18 cellular contexts compared by ENCODE assay signal in the genomic region with DNA sequence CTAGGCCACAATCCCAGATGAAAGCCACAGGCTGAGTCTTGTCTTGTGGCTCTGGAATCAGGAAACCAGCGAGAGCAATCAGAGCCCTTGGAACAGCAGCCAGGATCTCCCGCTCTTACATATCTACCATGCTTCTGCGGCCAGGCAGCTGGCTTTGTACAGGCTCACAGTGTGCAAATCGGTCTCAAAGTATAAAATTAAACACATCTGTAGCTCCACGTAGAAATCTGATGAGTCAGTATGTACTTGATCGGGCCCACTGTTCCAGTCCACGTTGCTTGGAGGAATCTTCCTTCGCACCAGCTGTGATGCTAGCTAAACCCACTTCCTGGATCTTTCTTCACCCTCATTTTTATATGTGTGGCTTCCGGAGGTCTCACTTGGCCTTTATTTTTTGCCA.
DNase-seq lines count a peak whose midpoint lies in the region; ATAC-seq and TF ChIP-seq lines count a peak whose summit lies in the region.
"Had no signal": no experiment of that assay in that cellular context is flagged by ENCODE, and none has a peak within 500 bp of the region (broad histone marks: within the 10 kb centered on the region; RNA-seq: fewer than 3 reads in every experiment).

No MANE protein-coding gene starts in this region.

- H3K4me1 Mint-ChIP-seq in stimulated activated naive CD8-positive, alpha-beta T cell treated with anti-CD3 and anti-CD28 coated beads, Interleukin-15, amount 100 ng/mL, for 72 hours, result peaks cover 16% of the 10 kb centered on the region
- H3K4me1 Mint-ChIP-seq in CD8-positive, alpha-beta memory T cell, result peaks cover 10 to 25% (median 21%) of the 10 kb centered on the region in 3 donors

- 2 to 5% methylated on average over 9 of the region's 9 CpGs for WGBS in GM23248 (ENCODE audit: low coverage in 1 of 2, low lambda C conversion rate in 2 of 2, missing lambda C conversion rate in 2 of 2), 2 experiments
- 7% methylated on average over 9 of the region's 9 CpGs for WGBS in mammary epithelial cell (ENCODE audit: low coverage, missing lambda C conversion rate)

- H3K79me2 ChIP-seq in GM23248 (ENCODE audit: insufficient read depth) (no peaks in the 10 kb centered on the region), mammary epithelial cell (ENCODE audit: insufficient read depth, low read length) (no peaks in the 10 kb centered on the region)

- H3K27me3 ChIP-seq in GM23248 (replicated peaks; ENCODE audit: insufficient read depth), result no peaks in the 10 kb centered on the region
- H3K27me3 ChIP-seq in mammary epithelial cell (ENCODE audit: insufficient read depth, low read length), result no peaks in the 10 kb centered on the region
- no peaks in the 10 kb centered on the region for H3K27me3 ChIP-seq in left lung
- no peaks in the 10 kb centered on the region for H3K27me3 ChIP-seq in CD8-positive, alpha-beta memory T cell (ENCODE audit: insufficient read depth, low read length, poor library complexity, severe bottlenecking)
- H3K27me3 ChIP-seq: stomach had no signal

- H3K27ac ChIP-seq in GM23248, result peak overlapping the region; percentile 52
- no peak overlapping the region for H3K27ac ChIP-seq in mammary epithelial cell (ENCODE audit: insufficient read depth, low read depth, low read length)
- H3K27ac ChIP-seq in left lung, result peak overlapping the region in 1 of 2 donors; percentile 44
- no peak overlapping the region for H3K27ac ChIP-seq in CD8-positive, alpha-beta memory T cell (ENCODE audit: low read depth, low read length)
- H3K27ac ChIP-seq: RWPE1 had no signal

- H3K36me3 ChIP-seq in GM23248 (ENCODE audit: low read depth) (no peaks in the 10 kb centered on the region), mammary epithelial cell (ENCODE audit: insufficient read depth, low read length) (no peaks in the 10 kb centered on the region), left lung (no peaks in the 10 kb centered on the region)
- H3K36me3 ChIP-seq in CD8-positive, alpha-beta memory T cell (ENCODE audit: insufficient read depth, low read length), result no peaks in the 10 kb centered on the region
- H3K36me3 ChIP-seq: stomach had no signal

- DNase-seq in GM23248 (peak; percentile 86), mammary epithelial cell (peak; percentile 39), left lung (peak in 1 of 2 donors; percentile 64), NCI-H526 (lab: John Stamatoyannopoulos, UW) (no peak), NCI-H128 (lab: John Stamatoyannopoulos, UW; ENCODE audit: unreplicated experiment) (no peak)
- no peak for DNase-seq in stimulated activated naive CD8-positive, alpha-beta T cell treated with anti-CD3 and anti-CD28 coated beads, Interleukin-15, amount 100 ng/mL, for 72 hours
- DNase-seq in CD8-positive, alpha-beta memory T cell, result no peak
- DNase-seq: activated CD4-positive, alpha-beta T cell treated with anti-CD3 and anti-CD28 coated beads, Interleukin-2, amount 50 U/mL, for 48 hours; COR-L47; effector CD8-positive, alpha-beta T cell; glutamatergic neuron; Kasumi-1; NCI-H2029; NCI-H526 treated with DMSO at 0.1 percent for 48 hours; small intestine; stomach had no signal

- H3K27ac Mint-ChIP-seq in stimulated activated naive CD8-positive, alpha-beta T cell treated with anti-CD3 and anti-CD28 coated beads, Interleukin-15, amount 100 ng/mL, for 72 hours, result no peak overlapping the region
- peak overlapping the region in 2 of 8 donors; percentile 43 to 47 for H3K27ac Mint-ChIP-seq in CD8-positive, alpha-beta memory T cell

- peak overlapping the region; percentile 56 for H3K4me2 ChIP-seq in GM23248 (ENCODE audit: unreplicated experiment)
- H3K4me2 ChIP-seq in mammary epithelial cell (ENCODE audit: insufficient read depth, low read depth, low read length), result peak overlapping the region; percentile 51

- no peaks in the 10 kb centered on the region for H3K27me3 Mint-ChIP-seq in stimulated activated naive CD8-positive, alpha-beta T cell treated with anti-CD3 and anti-CD28 coated beads, Interleukin-15, amount 100 ng/mL, for 72 hours
- peaks cover 10 to 11% of the 10 kb centered on the region in 2 donors for H3K27me3 Mint-ChIP-seq in CD8-positive, alpha-beta memory T cell

- no peaks in the 10 kb centered on the region for H3K9me3 Mint-ChIP-seq in stimulated activated naive CD8-positive, alpha-beta T cell treated with anti-CD3 and anti-CD28 coated beads, Interleukin-15, amount 100 ng/mL, for 72 hours
- peaks cover 0 to 2% (median 0%) of the 10 kb centered on the region in 5 donors for H3K9me3 Mint-ChIP-seq in CD8-positive, alpha-beta memory T cell

- H4K20me1 ChIP-seq in GM23248 (ENCODE audit: insufficient read depth) (no peaks in the 10 kb centered on the region), mammary epithelial cell (ENCODE audit: insufficient read depth, low read length) (no peaks in the 10 kb centered on the region)

- H3K9me3 ChIP-seq in GM23248 (ENCODE audit: low read depth) (no peaks in the 10 kb centered on the region), mammary epithelial cell (replicated peaks; ENCODE audit: insufficient read depth, low read length) (no peaks in the 10 kb centered on the region), left lung (no peaks in the 10 kb centered on the region)
- H3K9me3 ChIP-seq in CD8-positive, alpha-beta memory T cell (ENCODE audit: low read length), result no peaks in the 10 kb centered on the region
- H3K9me3 ChIP-seq: stomach had no signal

- H2AFZ ChIP-seq in GM23248, result peak overlapping the region; percentile 60
- H2AFZ ChIP-seq in mammary epithelial cell (ENCODE audit: low read depth, low read length), result peak overlapping the region; percentile 89

- peaks cover 18% of the 10 kb centered on the region; the same call in 1 of the 2 replicates for H3F3A ChIP-seq in GM23248 (ENCODE audit: insufficient read depth)

- CTCF ChIA-PET in mammary epithelial cell (lab: Charles Lee; ENCODE audit: low non-redundant PET), result no interaction called here
- CTCF ChIA-PET in CD8-positive, alpha-beta memory T cell (lab: Charles Lee), result no interaction called here

- TF ChIP-seq CTCF in mammary epithelial cell (conservative IDR thresholded peaks at IDR 0.05 in 1 of 2, IDR thresholded peaks at IDR 0.05 in 1 of 2; ENCODE audit: extremely low read depth in 1 of 2, insufficient read depth in 1 of 2, low read depth in 1 of 2, low read length in 2 of 2) (no peak), left lung (IDR thresholded peaks at IDR 0.05) (no peak)

- in situ Hi-C loops in GM23248 (cut with MboI) (no loop called here), mammary epithelial cell (cut with MboI; ENCODE audit: low sequenced_read_pairs in 2 of 2) (no loop called here)

- H3K4me3 Mint-ChIP-seq in stimulated activated naive CD8-positive, alpha-beta T cell treated with anti-CD3 and anti-CD28 coated beads, Interleukin-15, amount 100 ng/mL, for 72 hours, result no peak overlapping the region
- peak overlapping the region in 1 of 7 donors; percentile 44 for H3K4me3 Mint-ChIP-seq in CD8-positive, alpha-beta memory T cell
- H3K4me3 Mint-ChIP-seq: brain had no signal

- no peak overlapping the region for H3K4me3 ChIP-seq in GM23248
- no peak overlapping the region for H3K4me3 ChIP-seq in mammary epithelial cell (replicated peaks in 1 of 3; ENCODE audit: insufficient read depth in 1 of 3, low read depth in 2 of 3, low read length in 3 of 3)
- H3K4me3 ChIP-seq in left lung, result no peak overlapping the region
- H3K4me3 ChIP-seq in CD8-positive, alpha-beta memory T cell (ENCODE audit: low read length), result no peak overlapping the region
- H3K4me3 ChIP-seq: stomach had no signal

- no TSS peak for BruUV-seq in mammary epithelial cell (replicated peaks; lab: Mats Ljungman, UMichigan)

- H3K4me1 ChIP-seq in GM23248 (ENCODE audit: insufficient read depth) (peaks cover 12% of the 10 kb centered on the region), mammary epithelial cell (ENCODE audit: insufficient read depth, low read length) (peaks cover 25% of the 10 kb centered on the region), left lung (no peaks in the 10 kb centered on the region)
- H3K4me1 ChIP-seq in CD8-positive, alpha-beta memory T cell (ENCODE audit: insufficient read depth, low read length), result peaks cover 9% of the 10 kb centered on the region

- dilution Hi-C loops in mammary epithelial cell (cut with HindIII; ENCODE audit: low sequenced_read_pairs), result no loop called here

- no peaks in the 10 kb centered on the region for H3K9me2 ChIP-seq in GM23248 (ENCODE audit: insufficient read depth)

- peaks cover 0 to 4% (median 0%) of the 10 kb centered on the region in 3 donors for H3K36me3 Mint-ChIP-seq in CD8-positive, alpha-beta memory T cell
- H3K36me3 Mint-ChIP-seq: brain had no signal

- 0 out of 2 replicates have a peak overlapping the region, but pooled peaks have one; percentile 13 for H3K9ac ChIP-seq in GM23248
- no peak overlapping the region for H3K9ac ChIP-seq in mammary epithelial cell (ENCODE audit: insufficient read depth, low read length)

- POLR2A ChIA-PET in CD8-positive, alpha-beta memory T cell (lab: Charles Lee), result no interaction called here

- intact Hi-C loops in mammary epithelial cell (cut with micrococcal nuclease), result no loop called here
- intact Hi-C loops in left lung (cut with DNase I), result no loop called here

- peak; percentile 72 for ATAC-seq in left lung
- ATAC-seq in stimulated activated naive CD8-positive, alpha-beta T cell treated with anti-CD3 and anti-CD28 coated beads, Interleukin-15, amount 100 ng/mL, for 72 hours, result peak; percentile 57

Comparison
In these comparisons a context has a peak if more than half of its experiments do, and no peak if none do; other contexts are left out.
1. DNase-seq: peak in GM23248 (single experiment) and mammary epithelial cell (single experiment); none in stimulated activated naive CD8-positive, alpha-beta T cell treated with anti-CD3 and anti-CD28 coated beads, Interleukin-15, amount 100 ng/mL, for 72 hours (0 of 2), NCI-H526 (0 of 2), NCI-H128 (single experiment) and CD8-positive, alpha-beta memory T cell (0 of 5).